ENCODE assay signal across 8 cellular contexts in genomic region chr14:56004807-56005579, GRCh38.
DNase-seq lines count a peak whose midpoint lies in the region; ATAC-seq and TF ChIP-seq lines count a peak whose summit lies in the region.

No MANE protein-coding gene starts in this region.

- no peak overlapping the region for H3K9ac ChIP-seq in mesendoderm (ENCODE audit: low read length)

- H3K36me3 ChIP-seq in mesendoderm (ENCODE audit: control insufficient read depth, insufficient read depth, low read length), result no peaks in the 10 kb centered on the region
- no peaks in the 10 kb centered on the region for H3K36me3 ChIP-seq in upper lobe of left lung

- H3K56ac ChIP-seq in mesendoderm (ENCODE audit: low read length), result peak overlapping the region; percentile 34

- no peak overlapping the region for H2BK120ac ChIP-seq in mesendoderm (ENCODE audit: low read depth, low read length)

- H4K8ac ChIP-seq in mesendoderm (ENCODE audit: low read depth, low read length), result no peak overlapping the region

- TF ChIP-seq EP300 in upper lobe of left lung (IDR thresholded peaks at IDR 0.05), result no peak

- no peak overlapping the region for H3K27ac ChIP-seq in mesendoderm (ENCODE audit: low read depth, low read length)
- peak overlapping the region in 1 of 4 donors; percentile 23 for H3K27ac ChIP-seq in upper lobe of left lung

- H3K4ac ChIP-seq in mesendoderm (ENCODE audit: low read depth, low read length), result no peak overlapping the region

- no peak for TF ChIP-seq POLR2A in upper lobe of left lung (IDR thresholded peaks at IDR 0.05)

- no peak overlapping the region for H3K4me3 ChIP-seq in mesendoderm (ENCODE audit: low read length)
- H3K4me3 ChIP-seq in upper lobe of left lung, result peak overlapping the region in 3 of 4 donors; percentile 10 to 21 (median 19)

- no peak overlapping the region for H3K23ac ChIP-seq in mesendoderm (ENCODE audit: low read length)

- DNase-seq in activated CD4-positive, CD25-positive, alpha-beta regulatory T cell treated with anti-CD3 and anti-CD28 coated beads, Interleukin-2, amount 50 U/mL, for 72 hours, result no peak
- DNase-seq in OCI-M1 (lab: John Stamatoyannopoulos, UW) (peak; percentile 14), mesendoderm (peak; percentile 81), upper lobe of left lung (peak in 1 of 2 donors; percentile 45), NCI-H226 (no peak)
- DNase-seq in central memory CD4-positive, alpha-beta T cell, result peak; percentile 33

- H3K27me3 ChIP-seq in mesendoderm (ENCODE audit: insufficient read depth, low read length, poor library complexity) (no peaks in the 10 kb centered on the region), upper lobe of left lung (no peaks in the 10 kb centered on the region)

- ATAC-seq in activated CD4-positive, CD25-positive, alpha-beta regulatory T cell treated with anti-CD3 and anti-CD28 coated beads, Interleukin-2, amount 50 U/mL, for 24 hours, result peak; percentile 78 to 79
- ATAC-seq in HG02870 (IDR thresholded peaks at IDR 0.05; ENCODE audit: unreplicated experiment), result peak; percentile 80
- peak; percentile 81 to 83 for ATAC-seq in upper lobe of left lung (ENCODE audit: low FRiP score in 2 of 2)

- no peak for TF ChIP-seq CTCF in upper lobe of left lung (IDR thresholded peaks at IDR 0.05)

- WGBS in mesendoderm (ENCODE audit: extremely low coverage, insufficient coverage, low lambda C conversion rate), result no CpG with 5 or more reads among the region's 19 CpGs
- WGBS in upper lobe of left lung, 2 donors, result 24 to 39% methylated on average over 19 of the region's 19 CpGs

- H2BK15ac ChIP-seq in mesendoderm (replicated peaks; ENCODE audit: low read depth), result no peak overlapping the region

- no peak overlapping the region for H3K4me2 ChIP-seq in mesendoderm (ENCODE audit: low read length)

- no peak overlapping the region for H4K5ac ChIP-seq in mesendoderm (ENCODE audit: low read length)

- H2AK5ac ChIP-seq in mesendoderm (ENCODE audit: low read length), result no peak overlapping the region

- no peaks in the 10 kb centered on the region for H3K79me1 ChIP-seq in mesendoderm (ENCODE audit: low read length)

- H2BK5ac ChIP-seq in mesendoderm (ENCODE audit: low read length), result no peak overlapping the region

- no peaks in the 10 kb centered on the region for H3K9me3 ChIP-seq in upper lobe of left lung

- H3K79me2 ChIP-seq in mesendoderm (ENCODE audit: control insufficient read depth, insufficient read depth, low read length), result no peaks in the 10 kb centered on the region

- H3K18ac ChIP-seq in mesendoderm (ENCODE audit: low read length), result no peak overlapping the region

- H3K4me1 ChIP-seq in mesendoderm (ENCODE audit: control insufficient read depth, low read depth, low read length), result peaks cover 6% of the 10 kb centered on the region
- H3K4me1 ChIP-seq in upper lobe of left lung, result peaks cover 0 to 17% (median 6%) of the 10 kb centered on the region in 4 donors

Comparison
In these comparisons a context has a peak if more than half of its experiments do, and no peak if none do; other contexts are left out.
1. DNase-seq: peak in OCI-M1 (single experiment), central memory CD4-positive, alpha-beta T cell (single experiment) and mesendoderm (single experiment); none in activated CD4-positive, CD25-positive, alpha-beta regulatory T cell treated with anti-CD3 and anti-CD28 coated beads, Interleukin-2, amount 50 U/mL, for 72 hours (single experiment) and NCI-H226 (single experiment).
2. Peak in every context shown above with its lines, with median percentiles within 50 percentile points of each other: ATAC-seq.